ENCODE assay signal across 8 cellular contexts in the genomic region with DNA sequence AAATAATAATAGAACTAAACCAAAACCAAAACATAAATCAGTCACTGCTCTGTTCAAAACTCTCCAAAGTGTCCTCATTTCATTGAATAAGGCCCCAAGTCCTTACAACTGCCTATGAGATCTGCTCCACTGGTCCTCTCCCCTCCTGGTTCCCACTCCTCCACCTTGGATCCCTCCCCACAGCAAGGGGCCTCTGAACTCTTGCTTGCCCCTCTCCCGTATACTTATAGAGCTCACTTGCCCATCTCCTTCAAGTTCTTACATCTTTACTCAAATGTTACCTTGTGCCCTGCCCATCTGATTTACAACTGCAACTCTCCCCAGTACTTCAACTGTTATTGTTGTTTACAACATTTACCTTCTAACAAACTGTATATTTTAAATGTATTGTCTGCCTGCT. TPM values are rescaled to one million over a fixed set of nuclear protein-coding genes. Genes with fewer than 3 reads are reported as not detected.
DNase-seq lines count a peak whose midpoint lies in the region; ATAC-seq, FAIRE-seq and TF ChIP-seq lines count a peak whose summit lies in the region.

No MANE protein-coding gene starts in this region.

- no peak for TF ChIP-seq EP300 in ovary (IDR thresholded peaks at IDR 0.05)

- dilution Hi-C loops in endothelial cell of umbilical vein (cut with MboI; ENCODE audit: extremely low pct_ligation_motif_present, low sequenced_read_pairs): no loop called here

- H3K36me3 ChIP-seq in DND-41 (ENCODE audit: insufficient read depth, low read length) (peaks cover 42% of the 10 kb centered on the region), OCI-LY1 (ENCODE audit: insufficient read depth, low read length) (peaks cover 47% of the 10 kb centered on the region), endothelial cell of umbilical vein (ENCODE audit: control insufficient read depth in 2 of 2, extremely low read depth in 1 of 2, insufficient read depth in 2 of 2, low read length in 2 of 2) (peaks cover 0 to 10% of the 10 kb centered on the region in 2 experiments), ovary (no peaks in the 10 kb centered on the region)

- POLR2A ChIA-PET in endothelial cell of umbilical vein (lab: Charles Lee): no interaction called here

- in situ Hi-C loops in G401 (cut with HindIII; ENCODE audit: low sequenced_read_pairs): no loop called here

- DNase-seq in DND-41 (no peak), endothelial cell of umbilical vein (ENCODE audit: low read depth, low spot score) (no peak), ovary (no peak), NOMO-1 (lab: John Stamatoyannopoulos, UW; ENCODE audit: unreplicated experiment in 2 of 2) (no peak), G401 (ENCODE audit: low spot score) (no peak), NCI-H1417 treated with DMSO at 0.1 percent for 48 hours (lab: John Stamatoyannopoulos, UW) (no peak)

- peak overlapping the region; percentile 75 for H3K27ac ChIP-seq in DND-41 (ENCODE audit: low read length)
- peak overlapping the region; percentile 6 for H3K27ac ChIP-seq in OCI-LY1 (ENCODE audit: low read depth, low read length, poor library complexity, severe bottlenecking)
- H3K27ac ChIP-seq in endothelial cell of umbilical vein (ENCODE audit: insufficient read depth, low read depth, low read length): peak overlapping the region; percentile 32
- H3K27ac ChIP-seq in ovary: peak overlapping the region in 1 of 2 donors; percentile 88

- H3K9me1 ChIP-seq in endothelial cell of umbilical vein (replicated peaks; ENCODE audit: control insufficient read depth, extremely low read depth, insufficient read depth, low read length): no peaks in the 10 kb centered on the region

- H3K27me3 ChIP-seq in DND-41 (ENCODE audit: insufficient read depth, low read length, poor library complexity) (no peaks in the 10 kb centered on the region), OCI-LY1 (ENCODE audit: insufficient read depth, low read length) (no peaks in the 10 kb centered on the region), endothelial cell of umbilical vein (ENCODE audit: control insufficient read depth in 2 of 2, insufficient read depth in 2 of 2, low read length in 2 of 2) (no peaks in the 10 kb centered on the region), ovary (no peaks in the 10 kb centered on the region)

- H3K9ac ChIP-seq in DND-41 (ENCODE audit: low read depth, low read length) (peak overlapping the region; percentile 67), OCI-LY1 (ENCODE audit: low read length) (peak overlapping the region; percentile 83), endothelial cell of umbilical vein (replicated peaks; ENCODE audit: extremely low read depth, insufficient read depth, low read length) (peak overlapping the region; percentile 57)

- H2AFZ ChIP-seq in DND-41 (ENCODE audit: low read depth, low read length) (no peak overlapping the region), OCI-LY1 (ENCODE audit: low read length) (no peak overlapping the region), endothelial cell of umbilical vein (ENCODE audit: low read depth, low read length) (peak overlapping the region; percentile 9)

- TF ChIP-seq CTCF in DND-41 (IDR thresholded peaks at IDR 0.05; ENCODE audit: borderline replicate concordance, extremely low read depth, low read length, poor library complexity, severe bottlenecking) (no peak), OCI-LY1 (IDR thresholded peaks at IDR 0.05; ENCODE audit: low read length) (no peak), endothelial cell of umbilical vein (IDR thresholded peaks at IDR 0.05; ENCODE audit: extremely low read depth in 1 of 2, insufficient read depth in 1 of 2, low read depth in 1 of 2, low read length in 2 of 2) (no peak), ovary (IDR thresholded peaks at IDR 0.05) (no peak)

- peaks cover 54% of the 10 kb centered on the region for H3K79me2 ChIP-seq in DND-41 (ENCODE audit: insufficient read depth, low read length)
- peaks cover 31% of the 10 kb centered on the region for H3K79me2 ChIP-seq in OCI-LY1 (ENCODE audit: insufficient read depth, low read length)
- peaks cover 25% of the 10 kb centered on the region for H3K79me2 ChIP-seq in endothelial cell of umbilical vein (ENCODE audit: control insufficient read depth, insufficient read depth, low read length)

- TF ChIP-seq POLR2A in endothelial cell of umbilical vein (IDR thresholded peaks at IDR 0.05; ENCODE audit: low read depth, low read length): no peak
- no peak for TF ChIP-seq POLR2A in ovary (IDR thresholded peaks at IDR 0.05)

- H3K4me2 ChIP-seq in DND-41 (ENCODE audit: insufficient read depth, low read length) (peak overlapping the region; percentile 95), OCI-LY1 (ENCODE audit: low read length) (peak overlapping the region; percentile 88), endothelial cell of umbilical vein (ENCODE audit: insufficient read depth, low read length) (peak overlapping the region; percentile 92)

- no peak for FAIRE-seq in endothelial cell of umbilical vein (lab: Jason Lieb, UNC)

- BruUV-seq in endothelial cell of umbilical vein (replicated peaks; lab: Mats Ljungman, UMichigan): no TSS peak

- H4K20me1 ChIP-seq in DND-41 (ENCODE audit: insufficient read depth, low read length) (peaks cover 21% of the 10 kb centered on the region; the same call in 1 of the 2 replicates), OCI-LY1 (ENCODE audit: insufficient read depth, low read length) (no peaks in the 10 kb centered on the region), endothelial cell of umbilical vein (replicated peaks; ENCODE audit: control insufficient read depth, extremely low read depth, insufficient read depth, low read length) (no peaks in the 10 kb centered on the region)

- WGBS in ovary, 3 donors: 23 to 45% (median 32%) methylated on average over 1 of the region's 1 CpG

- H3K9me3 ChIP-seq in DND-41 (ENCODE audit: insufficient read depth, low read length, severe bottlenecking) (no peaks in the 10 kb centered on the region), OCI-LY1 (ENCODE audit: low read length) (no peaks in the 10 kb centered on the region), endothelial cell of umbilical vein (replicated peaks; ENCODE audit: control insufficient read depth, insufficient read depth, low read length) (no peaks in the 10 kb centered on the region), ovary (no peaks in the 10 kb centered on the region)

- intact Hi-C loops in endothelial cell of umbilical vein (cut with micrococcal nuclease) (loop anchor here (2.0 kb wide), 3 partner anchors 18 to 74 kb away; partner anchors contain the start of gene AEBP1), ovary (cut with DNase I) (loop anchor here in 2 of 4 donors (5.0 kb wide), 2 partner anchors 40 to 45 kb away; partner anchors contain the start of gene POLM (in 1 of the 2))

- no peaks in the 10 kb centered on the region for H3K9me2 ChIP-seq in OCI-LY1 (ENCODE audit: low read depth, low read length)

- peak overlapping the region; percentile 66 to 77 for H3K4me3 ChIP-seq in DND-41 (ENCODE audit: low read depth in 1 of 2, low read length in 2 of 2)
- peak overlapping the region; percentile 72 for H3K4me3 ChIP-seq in OCI-LY1 (ENCODE audit: low read depth, low read length, poor library complexity, severe bottlenecking)
- H3K4me3 ChIP-seq in endothelial cell of umbilical vein (replicated peaks in 1 of 3; ENCODE audit: insufficient read depth in 1 of 3, low read depth in 1 of 3, low read length in 3 of 3): peak overlapping the region; percentile 12 to 84 (median 79)
- peak overlapping the region; percentile 91 for H3K4me3 ChIP-seq in ovary

- no peak for ATAC-seq in DND-41 (ENCODE audit: insufficient read depth, low read depth)
- ATAC-seq in GM19452 (IDR thresholded peaks at IDR 0.05; ENCODE audit: unreplicated experiment): no peak

- CTCF ChIA-PET in endothelial cell of umbilical vein (lab: Charles Lee): interaction anchor here (1.0 to 2.1 kb wide), 8 partner anchors 8 to 92 kb away, joined by 3 to 30 read pairs (median 3); partner anchors contain the start of gene AEBP1

- H3K4me1 ChIP-seq in DND-41 (ENCODE audit: insufficient read depth, low read length) (peaks cover 49% of the 10 kb centered on the region), OCI-LY1 (ENCODE audit: insufficient read depth, low read length, severe bottlenecking) (peaks cover 38% of the 10 kb centered on the region), endothelial cell of umbilical vein (ENCODE audit: control insufficient read depth, extremely low read depth, insufficient read depth, low read length) (peaks cover 14% of the 10 kb centered on the region), ovary (ENCODE audit: insufficient read depth) (peaks cover 4% of the 10 kb centered on the region)

- peaks cover 5% of the 10 kb centered on the region; the same call in 1 of the 2 replicates for H3F3A ChIP-seq in OCI-LY1 (ENCODE audit: insufficient read depth, low read length)

RNA-seq across cellular contexts. Expression of gene POLD2, which starts 0.8 kb away (rescaled TPM):
- 96.5 and 106 TPM in 2 replicates for total RNA-seq in endothelial cell of umbilical vein
- 122 and 137 TPM in 2 replicates for polyA plus RNA-seq in endothelial cell of umbilical vein
- 132 and 139 TPM in 2 replicates for polyA plus RNA-seq in endothelial cell of umbilical vein (2011; cell fraction: cytosol; rRNA removed)
- 102 and 114 TPM in 2 replicates for polyA plus RNA-seq in endothelial cell of umbilical vein (2011; cell fraction: nucleus; rRNA removed)
- 91.2 and 106 TPM in 2 replicates for polyA plus RNA-seq in endothelial cell of umbilical vein (2012)
- polyA minus RNA-seq in endothelial cell of umbilical vein: 60.7 and 69.0 TPM in 2 replicates
- polyA minus RNA-seq in endothelial cell of umbilical vein (2011; cell fraction: cytosol; rRNA and poly(A)+ RNA removed): 89.7 TPM
- polyA minus RNA-seq in endothelial cell of umbilical vein (2011; cell fraction: nucleus; rRNA and poly(A)+ RNA removed): 27.3 and 32.8 TPM in 2 replicates
- 100 to 1,000 TPM in 2 of 7 donors, 10 to 100 TPM in 5; 42.4 to 118 (median 76.9) TPM for total RNA-seq in ovary
- polyA plus RNA-seq in ovary: 10 to 100 TPM; 35.3 to 63.5 TPM
- 253 and 270 TPM in 2 replicates for total RNA-seq in G401 (2014; rRNA removed; shearing (Covaris generic))

RNA-seq across cellular contexts. Expression of gene AEBP1, which starts 18.4 kb away (rescaled TPM):
- total RNA-seq in endothelial cell of umbilical vein (47.7 and 48.0 TPM in 2 replicates), ovary (100 to 1,000 TPM; 137 to 563 (median 327) TPM)
- polyA plus RNA-seq in endothelial cell of umbilical vein (20.6 and 23.2 TPM in 2 replicates), ovary (100 to 1,000 TPM; 240 to 283 TPM)
- polyA plus RNA-seq in endothelial cell of umbilical vein (2011; cell fraction: cytosol; rRNA removed): 20.3 and 22.0 TPM in 2 replicates
- polyA plus RNA-seq in endothelial cell of umbilical vein (2011; cell fraction: nucleus; rRNA removed): 50.0 and 55.5 TPM in 2 replicates
- polyA plus RNA-seq in endothelial cell of umbilical vein (2012): 59.1 and 107 TPM in 2 replicates
- polyA minus RNA-seq in endothelial cell of umbilical vein: 15.0 and 22.1 TPM in 2 replicates
- polyA minus RNA-seq in endothelial cell of umbilical vein (2011; cell fraction: cytosol; rRNA and poly(A)+ RNA removed): not detected
- polyA minus RNA-seq in endothelial cell of umbilical vein (2011; cell fraction: nucleus; rRNA and poly(A)+ RNA removed): 9.6 and 14.7 TPM in 2 replicates
- 0.27 and 0.43 TPM in 2 replicates for total RNA-seq in G401 (2014; rRNA removed; shearing (Covaris generic))

RNA-seq across cellular contexts. Expression of gene MYL7, which starts 18.6 kb away (rescaled TPM):
- total RNA-seq in endothelial cell of umbilical vein: not detected in 2 replicates
- polyA plus RNA-seq in endothelial cell of umbilical vein: not detected in 2 replicates
- polyA plus RNA-seq in endothelial cell of umbilical vein (2011; cell fraction: cytosol; rRNA removed): not detected in 2 replicates
- polyA plus RNA-seq in endothelial cell of umbilical vein (2011; cell fraction: nucleus; rRNA removed): 0.63 TPM in 1 of 2 replicates, not detected in the other
- polyA plus RNA-seq in endothelial cell of umbilical vein (2012): not detected in 2 replicates
- not detected in 2 replicates for polyA minus RNA-seq in endothelial cell of umbilical vein
- not detected for polyA minus RNA-seq in endothelial cell of umbilical vein (2011; cell fraction: cytosol; rRNA and poly(A)+ RNA removed)
- not detected in 2 replicates for polyA minus RNA-seq in endothelial cell of umbilical vein (2011; cell fraction: nucleus; rRNA and poly(A)+ RNA removed)
- 1 to 10 TPM in 3 of 7 donors, under 1 TPM in 1, not detected in 3; 0.46 to 2.0 (median 1.6) TPM for total RNA-seq in ovary
- polyA plus RNA-seq in ovary: 1 to 10 TPM in 1 of 2 donors, under 1 TPM in 1; 0.35 to 1.5 TPM
- total RNA-seq in G401 (2014; rRNA removed; shearing (Covaris generic)): 1.4 TPM in 1 of 2 replicates, not detected in the other

RNA-seq across cellular contexts. Expression of gene POLM, which starts 40.2 kb away (rescaled TPM):
- 14.6 and 20.0 TPM in 2 replicates for total RNA-seq in endothelial cell of umbilical vein
- polyA plus RNA-seq in endothelial cell of umbilical vein: 10.5 and 12.4 TPM in 2 replicates
- polyA plus RNA-seq in endothelial cell of umbilical vein (2011; cell fraction: cytosol; rRNA removed): 6.0 and 8.2 TPM in 2 replicates
- polyA plus RNA-seq in endothelial cell of umbilical vein (2011; cell fraction: nucleus; rRNA removed): 36.2 and 40.5 TPM in 2 replicates
- 12.3 and 14.3 TPM in 2 replicates for polyA plus RNA-seq in endothelial cell of umbilical vein (2012)
- polyA minus RNA-seq in endothelial cell of umbilical vein: 9.3 and 16.5 TPM in 2 replicates
- polyA minus RNA-seq in endothelial cell of umbilical vein (2011; cell fraction: cytosol; rRNA and poly(A)+ RNA removed): 7.8 TPM
- 11.4 and 18.4 TPM in 2 replicates for polyA minus RNA-seq in endothelial cell of umbilical vein (2011; cell fraction: nucleus; rRNA and poly(A)+ RNA removed)
- total RNA-seq in ovary: 10 to 100 TPM; 20.9 to 37.3 (median 30.2) TPM
- polyA plus RNA-seq in ovary: 10 to 100 TPM in 1 of 2 donors, 1 to 10 TPM in 1; 5.1 to 24.7 TPM
- total RNA-seq in G401 (2014; rRNA removed; shearing (Covaris generic)): 5.2 and 9.4 TPM in 2 replicates

RNA-seq across cellular contexts. Expression of gene PGAM2, which starts 57.2 kb away (rescaled TPM):
- total RNA-seq in endothelial cell of umbilical vein (not detected in 2 replicates), ovary (1 to 10 TPM in 4 of 7 donors, under 1 TPM in 1, not detected in 2; 0.72 to 3.2 (median 1.9) TPM)
- polyA plus RNA-seq in endothelial cell of umbilical vein (0.11 and 0.19 TPM in 2 replicates), ovary (1 to 10 TPM in 1 of 2 donors, under 1 TPM in 1; 0.40 to 1.7 TPM)
- polyA plus RNA-seq in endothelial cell of umbilical vein (2011; cell fraction: cytosol; rRNA removed): 0.14 TPM in 1 of 2 replicates, not detected in the other
- polyA plus RNA-seq in endothelial cell of umbilical vein (2011; cell fraction: nucleus; rRNA removed): 0.36 TPM in 1 of 2 replicates, not detected in the other
- not detected in 2 replicates for polyA plus RNA-seq in endothelial cell of umbilical vein (2012)
- polyA minus RNA-seq in endothelial cell of umbilical vein: not detected in 2 replicates
- not detected for polyA minus RNA-seq in endothelial cell of umbilical vein (2011; cell fraction: cytosol; rRNA and poly(A)+ RNA removed)
- 0.58 TPM in 1 of 2 replicates, not detected in the other for polyA minus RNA-seq in endothelial cell of umbilical vein (2011; cell fraction: nucleus; rRNA and poly(A)+ RNA removed)
- 2.8 and 2.9 TPM in 2 replicates for total RNA-seq in G401 (2014; rRNA removed; shearing (Covaris generic))

Comparison
In these comparisons a context has a peak if more than half of its experiments do, and no peak if none do; other contexts are left out.
1. RNA of gene AEBP1, which starts 18.4 kb away (total RNA-seq): 137 to 563 TPM in ovary and 47.7 to 48.0 TPM in endothelial cell of umbilical vein; 0.27 to 0.43 TPM in G401; every median in the first group is over 10 times any median in the second.
2. Peak in every context shown above with its lines, with median percentiles within 50 percentile points of each other: H3K4me2 ChIP-seq, H3K4me3 ChIP-seq and H3K9ac ChIP-seq.